In genomic region chrX:132612990-132613564, GRCh38 we compare ENCODE assay signal across 8 cellular contexts.
DNase-seq lines count a peak whose midpoint lies in the region; ATAC-seq and TF ChIP-seq lines count a peak whose summit lies in the region.

No MANE protein-coding gene starts in this region.

- no peak overlapping the region for H2BK15ac ChIP-seq in mesenchymal stem cell (ENCODE audit: low read depth, poor library complexity, severe bottlenecking)

- H3K9me3 ChIP-seq in mesenchymal stem cell (ENCODE audit: control insufficient read depth, low read length) (no peaks in the 10 kb centered on the region), transverse colon (no peaks in the 10 kb centered on the region)

- no peak overlapping the region for H3K4me3 ChIP-seq in AG09309 (ENCODE audit: control insufficient read depth, low read depth, low read length)
- no peak overlapping the region for H3K4me3 ChIP-seq in mesenchymal stem cell (ENCODE audit: insufficient read depth in 1 of 2, low read depth in 1 of 2, low read length in 2 of 2)
- no peak overlapping the region for H3K4me3 ChIP-seq in transverse colon

- H3K27me3 Mint-ChIP-seq in WTC11 (ENCODE audit: low read depth) = no peaks in the 10 kb centered on the region; the same call in 1 of the 2 replicates

- H3K27ac Mint-ChIP-seq in WTC11 = no peak overlapping the region

- intact Hi-C loops in transverse colon (cut with DNase I; ENCODE audit: low total_unique reads) = no loop called here

- H3K27ac ChIP-seq in mesenchymal stem cell (ENCODE audit: low read length, poor library complexity, severe bottlenecking) = no peak overlapping the region
- H3K27ac ChIP-seq in transverse colon = no peak overlapping the region

- H2BK5ac ChIP-seq in mesenchymal stem cell (ENCODE audit: low read depth, low read length, poor library complexity, severe bottlenecking) = no peak overlapping the region

- no peak overlapping the region for H2BK12ac ChIP-seq in mesenchymal stem cell (ENCODE audit: low read length in 2 of 2)

- no peaks in the 10 kb centered on the region for H3K9me3 Mint-ChIP-seq in WTC11

- no peak overlapping the region for H2AK5ac ChIP-seq in mesenchymal stem cell (ENCODE audit: low read length, severe bottlenecking)

- no peaks in the 10 kb centered on the region for H3K4me1 ChIP-seq in mesenchymal stem cell (ENCODE audit: control insufficient read depth, insufficient read depth, low read depth, low read length)
- no peaks in the 10 kb centered on the region for H3K4me1 ChIP-seq in transverse colon

- H4K91ac ChIP-seq in mesenchymal stem cell (ENCODE audit: low read length) = no peak overlapping the region

- POLR2A ChIA-PET in WTC11 (lab: Charles Lee) = no interaction called here

- ATAC-seq in GM18511 (IDR thresholded peaks at IDR 0.05; ENCODE audit: unreplicated experiment) = peak; percentile 78
- ATAC-seq in WTC11 = peak; percentile 86

- no peaks in the 10 kb centered on the region for H3K36me3 Mint-ChIP-seq in WTC11

- 40% methylated on average over 3 of the region's 7 CpGs for WGBS in mesenchymal stem cell
- 32 to 45% methylated on average over 3 to 7 of the region's 7 CpGs for WGBS in transverse colon (ENCODE audit: low coverage in 1 of 2), 2 donors

- CTCF ChIA-PET in WTC11 (lab: Charles Lee) = interaction anchor here (1.0 to 3.9 kb wide), 9 partner anchors 8 to 771 kb away, joined by 3 to 33 read pairs (median 4); no protein-coding TSS in a partner anchor

- H3K36me3 ChIP-seq in mesenchymal stem cell (ENCODE audit: control insufficient read depth in 1 of 2, insufficient read depth in 2 of 2, low read depth in 1 of 2, low read length in 2 of 2) (no peaks in the 10 kb centered on the region), transverse colon (no peaks in the 10 kb centered on the region)

- H3K18ac ChIP-seq in mesenchymal stem cell (ENCODE audit: low read depth in 1 of 2, low read length in 2 of 2) = no peak overlapping the region

- H3K79me1 ChIP-seq in mesenchymal stem cell (replicated peaks; ENCODE audit: low read length, poor library complexity, severe bottlenecking) = no peaks in the 10 kb centered on the region

- TF ChIP-seq POLR2A in transverse colon (IDR thresholded peaks at IDR 0.05) = no peak

- TF ChIP-seq EP300 in transverse colon (IDR thresholded peaks at IDR 0.05; ENCODE audit: low read depth) = no peak

- TF ChIP-seq CTCF in AG09309 (IDR thresholded peaks at IDR 0.05; ENCODE audit: control insufficient read depth, insufficient read depth, low read depth, low read length, missing control alignments) (peak; percentile 67), WTC11 (IDR thresholded peaks at IDR 0.05) (peak; percentile 45; the same call in 1 of the 2 replicates), transverse colon (IDR thresholded peaks at IDR 0.05) (peak; percentile 33 to 52 (median 39))

- no peak overlapping the region for H3K9ac ChIP-seq in mesenchymal stem cell (ENCODE audit: low read length)

- H3K23ac ChIP-seq in mesenchymal stem cell (ENCODE audit: low read length in 2 of 2) = no peak overlapping the region

- no peak overlapping the region for H2AFZ ChIP-seq in mesenchymal stem cell (ENCODE audit: low read depth, low read length)

- in situ Hi-C loops in transverse colon (cut with MboI; ENCODE audit: low pct_ligation_motif_present in 1 of 4, low pct_unique_long_range_greater_than_20kb in 1 of 4, low sequenced_read_pairs in 3 of 4) = loop anchor here (10.0 to 25.0 kb wide), 4 partner anchors 318 to 768 kb away; no protein-coding TSS in a partner anchor

- no peaks in the 10 kb centered on the region for H3K4me1 Mint-ChIP-seq in WTC11

- no peak overlapping the region for H2BK120ac ChIP-seq in mesenchymal stem cell (ENCODE audit: low read depth, low read length)

- no peak overlapping the region for H3K4ac ChIP-seq in mesenchymal stem cell (ENCODE audit: low read depth in 1 of 2, low read length in 2 of 2)

- no peak overlapping the region for H3K4me3 Mint-ChIP-seq in WTC11

- no peak overlapping the region for H4K8ac ChIP-seq in mesenchymal stem cell (ENCODE audit: low read length)

- DNase-seq in AG09309 (ENCODE audit: low read depth) = no peak
- DNase-seq in NCI-H128 (lab: John Stamatoyannopoulos, UW; ENCODE audit: unreplicated experiment) = peak; percentile 28
- DNase-seq in WTC11 (ENCODE audit: low spot score) = peak; percentile 51
- DNase-seq in dermis blood vessel endothelial cell = peak; percentile 56
- peak; percentile 47 for DNase-seq in mesenchymal stem cell
- DNase-seq in transverse colon = peak; percentile 27
- DNase-seq in middle frontal gyrus (ENCODE audit: extremely low spot score, low spot score) = no peak

- H3K14ac ChIP-seq in mesenchymal stem cell (ENCODE audit: low read length in 2 of 2) = no peak overlapping the region

- peaks cover 0 to 25% of the 10 kb centered on the region in 2 experiments for H3K27me3 ChIP-seq in mesenchymal stem cell (ENCODE audit: control insufficient read depth in 1 of 2, insufficient read depth in 1 of 2, low read length in 2 of 2)
- no peaks in the 10 kb centered on the region for H3K27me3 ChIP-seq in transverse colon

- no peak overlapping the region for H3K4me2 ChIP-seq in mesenchymal stem cell (ENCODE audit: low read length, poor library complexity, severe bottlenecking)

TF ChIP-seq in WTC11, 78 proteins besides CTCF, POLR2A, EP300 and RAD21:
- TF ChIP-seq ZNF423 (CRISPR knock-in tag; IDR thresholded peaks at IDR 0.05) (no peak), FOXP1 (CRISPR knock-in tag; IDR thresholded peaks at IDR 0.05; ENCODE audit: borderline replicate concordance) (no peak), E2F4 (CRISPR knock-in tag; IDR thresholded peaks at IDR 0.05; ENCODE audit: borderline replicate concordance, low read depth) (no peak), USF2 (CRISPR knock-in tag; IDR thresholded peaks at IDR 0.05) (no peak), ZNF263 (CRISPR knock-in tag; IDR thresholded peaks at IDR 0.05; ENCODE audit: low read depth) (no peak), IRF1 (CRISPR knock-in tag; IDR thresholded peaks at IDR 0.05) (no peak), AR (CRISPR knock-in tag; IDR thresholded peaks at IDR 0.05) (no peak), GTF2I (CRISPR knock-in tag; conservative IDR thresholded peaks at IDR 0.05) (no peak), ATF1 (CRISPR knock-in tag; IDR thresholded peaks at IDR 0.05) (no peak), SOX15 (CRISPR knock-in tag; IDR thresholded peaks at IDR 0.05) (no peak), TEAD4 (CRISPR knock-in tag; IDR thresholded peaks at IDR 0.05) (no peak), SMAD3 (CRISPR knock-in tag; IDR thresholded peaks at IDR 0.05; ENCODE audit: borderline replicate concordance) (no peak)
TF ChIP-seq in WTC11: peak in this region for 0.

Comparison
In these comparisons a context has a peak if more than half of its experiments do, and no peak if none do; other contexts are left out.
1. DNase-seq: peak in NCI-H128 (single experiment), WTC11 (single experiment), dermis blood vessel endothelial cell (single experiment), mesenchymal stem cell (single experiment) and transverse colon (single experiment); none in AG09309 (single experiment) and middle frontal gyrus (single experiment).
2. Peak in every context shown above with its lines, with median percentiles within 50 percentile points of each other: CTCF ChIP-seq.